In genomic region chr11:110425751-110426545, GRCh38 we compare ENCODE assay signal across 1 cellular context.
TF ChIP-seq lines count a peak whose summit lies in the region.

No MANE protein-coding gene starts in this region.

TF ChIP-seq in K562, 482 proteins besides CTCF, POLR2A, EP300 and RAD21:
- no peak for TF ChIP-seq E2F6 (IDR thresholded peaks at IDR 0.05; ENCODE audit: borderline replicate concordance in 1 of 2, extremely low read depth in 1 of 2, insufficient read depth in 1 of 2, insufficient read length in 1 of 2, low read depth in 1 of 2, low read length in 1 of 2, poor library complexity in 1 of 2, severe bottlenecking in 1 of 2)
- no peak for TF ChIP-seq E2F4 (CRISPR knock-in tag; IDR thresholded peaks at IDR 0.05; ENCODE audit: low read depth)
- peak; percentile 34; the same call in 1 of the 2 replicates for TF ChIP-seq TEAD4 (IDR thresholded peaks at IDR 0.05; ENCODE audit: low read length)
- TF ChIP-seq TEAD4 (CRISPR knock-in tag; IDR thresholded peaks at IDR 0.05; ENCODE audit: borderline replicate concordance): no peak
- no peak for TF ChIP-seq STAG1 (CRISPR knock-in tag; IDR thresholded peaks at IDR 0.05; ENCODE audit: borderline replicate concordance)
- TF ChIP-seq ATF3 (IDR thresholded peaks at IDR 0.05): peak; percentile 65
- TF ChIP-seq ATF3 (CRISPR knock-in tag; conservative IDR thresholded peaks at IDR 0.05): no peak
- TF ChIP-seq ELF4 (CRISPR knock-in tag; IDR thresholded peaks at IDR 0.05): no peak
- TF ChIP-seq PHTF2 (CRISPR knock-in tag; IDR thresholded peaks at IDR 0.05): no peak
- TF ChIP-seq LCOR (CRISPR knock-in tag; IDR thresholded peaks at IDR 0.05): no peak
- TF ChIP-seq CHAMP1 (IDR thresholded peaks at IDR 0.05): no peak
- TF ChIP-seq NCOA4 (IDR thresholded peaks at IDR 0.05; ENCODE audit: partially characterized antibody): no peak
- TF ChIP-seq CBFA2T3 (IDR thresholded peaks at IDR 0.05): peak; percentile 41; the same call in 1 of the 2 replicates
- TF ChIP-seq ZBTB9 (CRISPR knock-in tag; IDR thresholded peaks at IDR 0.05): no peak
- TF ChIP-seq CHD7 (IDR thresholded peaks at IDR 0.05; ENCODE audit: low read depth, low read length): no peak
- TF ChIP-seq ARID1B (IDR thresholded peaks at IDR 0.05): peak; percentile 36; the same call in 1 of the 2 replicates
- no peak for TF ChIP-seq MEF2D (tag; conservative IDR thresholded peaks at IDR 0.05; ENCODE audit: low read depth)
- TF ChIP-seq ATF7 (IDR thresholded peaks at IDR 0.05): peak; percentile 79; the same call in 1 of the 2 replicates
- TF ChIP-seq ZNF239 (CRISPR knock-in tag; IDR thresholded peaks at IDR 0.05): no peak
- TF ChIP-seq ZNF77 (CRISPR knock-in tag; IDR thresholded peaks at IDR 0.05): no peak
- no peak for TF ChIP-seq NFATC3 (IDR thresholded peaks at IDR 0.05)
- no peak for TF ChIP-seq MTF1 (CRISPR knock-in tag; IDR thresholded peaks at IDR 0.05; ENCODE audit: borderline replicate concordance)
- peak; percentile 27; the same call in 1 of the 2 replicates for TF ChIP-seq STAT5A (IDR thresholded peaks at IDR 0.05; ENCODE audit: borderline replicate concordance, low read length)
- TF ChIP-seq ZNF589 (CRISPR knock-in tag; IDR thresholded peaks at IDR 0.05; ENCODE audit: low read depth): no peak
- TF ChIP-seq TAL1 (IDR thresholded peaks at IDR 0.05): 0 out of 2 replicates have a peak, but pooled peaks have one; percentile 19
- peak; percentile 38; the same call in 1 of the 2 replicates for TF ChIP-seq JUND (IDR thresholded peaks at IDR 0.05; ENCODE audit: borderline replicate concordance, low read depth, low read length)
- peak; percentile 66; the same call in 2 of the 3 replicates for TF ChIP-seq JUND (tag; IDR thresholded peaks at IDR 0.05; ENCODE audit: borderline replicate concordance, low read depth, low read length)
- 0 out of 2 replicates have a peak, but pooled peaks have one; percentile 35 for TF ChIP-seq SMARCA4 (IDR thresholded peaks at IDR 0.05)
- TF ChIP-seq DPF2 (IDR thresholded peaks at IDR 0.05): 0 out of 2 replicates have a peak, but pooled peaks have one; percentile 16
- TF ChIP-seq CEBPB (tag; IDR thresholded peaks at IDR 0.05): peak; percentile 86
- TF ChIP-seq SMARCA5 (IDR thresholded peaks at IDR 0.05): no peak
- no peak for TF ChIP-seq TCF7 (IDR thresholded peaks at IDR 0.05; ENCODE audit: borderline replicate concordance)
- peak; percentile 13; the same call in 1 of the 2 replicates for TF ChIP-seq CBFA2T2 (conservative IDR thresholded peaks at IDR 0.05)
